Comparison of ENCODE assay signal across 23 cellular contexts in the genomic region with DNA sequence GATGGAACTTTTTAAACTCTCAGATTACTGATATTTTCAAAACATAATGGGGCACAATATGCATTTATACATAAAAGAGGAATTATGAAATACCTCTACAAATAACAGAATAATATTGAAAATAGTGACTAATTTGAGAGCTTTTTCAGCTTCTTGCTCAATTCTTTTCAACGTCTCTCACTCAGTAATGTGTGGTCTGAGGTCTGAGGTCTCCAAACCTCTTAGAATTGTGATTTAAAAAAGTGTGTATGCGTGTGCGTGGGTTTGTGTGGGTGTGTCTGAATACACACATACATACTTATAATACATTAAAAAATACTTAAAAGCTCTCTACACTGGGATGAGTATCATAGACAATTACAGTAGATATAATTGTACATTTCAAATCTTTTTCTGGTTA. TPM values are rescaled to one million over a fixed set of nuclear protein-coding genes. Genes with fewer than 3 reads are reported as not detected.
"Had no signal": no experiment of that assay in that cellular context is flagged by ENCODE, and none has a peak within 500 bp of the region (broad histone marks: within the 10 kb centered on the region; RNA-seq: fewer than 3 reads in every experiment).

No MANE protein-coding gene starts in this region.

- H3K27ac ChIP-seq: epithelial cell of prostate, sigmoid colon had no signal

- H3K4me3 ChIP-seq: ovary, sigmoid colon had no signal

- H3K4me1 ChIP-seq: sigmoid colon had no signal

- ATAC-seq: activated naive CD4-positive, alpha-beta T cell treated with anti-CD3 and anti-CD28 coated beads, Interleukin-2, amount 50 U/mL, for 72 hours; activated T-cell treated with anti-CD3 and anti-CD28 coated beads, Interleukin-2, amount 50 U/mL, for 4 hours; left ventricle myocardium superior; naive thymus-derived CD4-positive, alpha-beta T cell; stimulated activated memory B cell treated with anti-CD40 and anti-IgM and Interleukin-4, amounts not matched to agents 10 μg/mL and 1 μg/mL and 100 μg/mL, for 72 hours; stimulated activated naive CD8-positive, alpha-beta T cell treated with anti-CD3 and anti-CD28 coated beads, Interleukin-15, amount 100 ng/mL, for 72 hours had no signal

- H3K36me3 ChIP-seq: ovary, sigmoid colon had no signal

- H3K9me3 ChIP-seq: ovary, sigmoid colon had no signal

- FAIRE-seq: bronchial epithelial cell, islet of Langerhans had no signal

- DNase-seq: activated CD4-positive, alpha-beta memory T cell treated with anti-CD3 and anti-CD28 coated beads for 36 hours; activated CD4-positive, alpha-beta T cell treated with anti-CD3 and anti-CD28 coated beads for 48 hours; activated CD4-positive, CD25-positive, alpha-beta regulatory T cell; activated T-cell treated with anti-CD3 and anti-CD28 coated beads, Interleukin-2, amount 50 U/mL, for 4 hours; anterior cingulate cortex; dermis blood vessel endothelial cell; effector CD4-positive, alpha-beta T cell; glutamatergic neuron; left ventricle myocardium superior; midbrain; naive thymus-derived CD4-positive, alpha-beta T cell; ovary; sigmoid colon; small intestine; stimulated activated CD4-positive, alpha-beta T cell treated with anti-CD3 and anti-CD28 coated beads, Interleukin-4, amount 100 ng/mL, for 24 hours; stimulated activated naive CD8-positive, alpha-beta T cell treated with anti-CD3 and anti-CD28 coated beads, Interleukin-15, amount 100 ng/mL, for 72 hours; substantia nigra; T-helper 1 cell had no signal

- H3K27me3 ChIP-seq: ovary, sigmoid colon had no signal

RNA-seq across cellular contexts. Expression of a gene that starts 7.9 kb away (rescaled TPM):
- total RNA-seq: activated CD4-positive, alpha-beta memory T cell treated with anti-CD3 and anti-CD28 coated beads for 36 hours; bronchial epithelial cell; naive thymus-derived CD4-positive, alpha-beta T cell had no signal
- polyA plus RNA-seq: naive thymus-derived CD4-positive, alpha-beta T cell had no signal
